In genomic region chr7:128738570-128739047, GRCh38 we compare ENCODE assay signal across 8 cellular contexts. TPM values are rescaled to one million over a fixed set of nuclear protein-coding genes. Genes with fewer than 3 reads are reported as not detected.
DNase-seq lines count a peak whose midpoint lies in the region; ATAC-seq and TF ChIP-seq lines count a peak whose summit lies in the region.

No MANE protein-coding gene starts in this region.

- peak overlapping the region; percentile 93 to 99 (median 97) for H3K27ac Mint-ChIP-seq in brain

- peaks cover 0 to 2% (median 0%) of the 10 kb centered on the region in 5 experiments for H3K9me3 Mint-ChIP-seq in brain

- DNase-seq in Kasumi-1 (lab: John Stamatoyannopoulos, UW): peak; percentile 59 to 66
- DNase-seq in left lobe of liver (ENCODE audit: low spot score): no peak
- peak; percentile 10 for DNase-seq in thoracic aorta (ENCODE audit: low spot score)
- DNase-seq in RKO (ENCODE audit: low spot score): no peak

- no peaks in the 10 kb centered on the region for H3K36me3 ChIP-seq in thoracic aorta

- H3K4me3 Mint-ChIP-seq in brain: peak overlapping the region; percentile 86 to 100 (median 99)

- H3K4me1 Mint-ChIP-seq in brain: peaks cover 47% of the 10 kb centered on the region

- H3K27me3 Mint-ChIP-seq in brain: peaks cover 9% of the 10 kb centered on the region

- H3K4me3 ChIP-seq in thoracic aorta: peak overlapping the region; percentile 98

- TF ChIP-seq CTCF in 22Rv1 (IDR thresholded peaks at IDR 0.05) (no peak), brain (conservative IDR thresholded peaks at IDR 0.05) (no peak), thoracic aorta (IDR thresholded peaks at IDR 0.05) (no peak)

- H3K9me3 ChIP-seq in thoracic aorta: no peaks in the 10 kb centered on the region

- ATAC-seq in GM18519 (IDR thresholded peaks at IDR 0.05; ENCODE audit: low FRiP score, unreplicated experiment) (peak; percentile 11), left lobe of liver (peak; percentile 29), thoracic aorta (ENCODE audit: insufficient number of reproducible peaks, low FRiP score, low read depth) (peak; percentile 29), HG03139 (IDR thresholded peaks at IDR 0.05; ENCODE audit: unreplicated experiment) (no peak)

- H3K27me3 ChIP-seq in thoracic aorta (replicated peaks; ENCODE audit: insufficient read depth): no peaks in the 10 kb centered on the region

- peak overlapping the region; percentile 78 for H3K27ac ChIP-seq in 22Rv1
- peak overlapping the region; percentile 94 to 98 for H3K27ac ChIP-seq in thoracic aorta

- peaks cover 10% of the 10 kb centered on the region for H3K36me3 Mint-ChIP-seq in brain

- peaks cover 27 to 38% of the 10 kb centered on the region in 2 donors for H3K4me1 ChIP-seq in thoracic aorta (ENCODE audit: control insufficient read depth in 1 of 2, low read depth in 2 of 2)

RNA-seq across cellular contexts. Expression of gene CALU, which starts 0.6 kb away (rescaled TPM):
- 41.6 TPM for polyA plus RNA-seq in brain (ENCODE audit: insufficient read depth, low read depth, low replicate concordance)
- total RNA-seq in left lobe of liver: 27.5 TPM
- total RNA-seq in thoracic aorta: 100 to 1,000 TPM; 204 to 255 TPM

RNA-seq across cellular contexts. Expression of gene OPN1SW, which starts 37.0 kb away (rescaled TPM):
- polyA plus RNA-seq in brain (ENCODE audit: insufficient read depth, low read depth, low replicate concordance): not detected
- total RNA-seq in left lobe of liver: not detected
- total RNA-seq in thoracic aorta: not detected

RNA-seq across cellular contexts. Expression of gene CCDC136, which starts 53.2 kb away (rescaled TPM):
- 33.2 TPM for polyA plus RNA-seq in brain (ENCODE audit: insufficient read depth, low read depth, low replicate concordance)
- total RNA-seq in left lobe of liver: 0.40 TPM
- 10 to 100 TPM; 29.3 to 34.7 TPM for total RNA-seq in thoracic aorta

Comparison
In these comparisons a context has a peak if more than half of its experiments do, and no peak if none do; other contexts are left out.
1. DNase-seq: peak in Kasumi-1 (2 of 2) and thoracic aorta (single experiment); none in left lobe of liver (single experiment) and RKO (single experiment).
2. RNA of gene CCDC136, which starts 53.2 kb away (total RNA-seq): 29.3 to 34.7 TPM in thoracic aorta; 0.40 TPM in left lobe of liver (single experiment); every median in the first group is over 10 times any median in the second.